39 cellular contexts compared by ENCODE assay signal in genomic region chr19:23597661-23598060, GRCh38.
"Had no signal": no experiment of that assay in that cellular context is flagged by ENCODE, and none has a peak within 500 bp of the region (broad histone marks: within the 10 kb centered on the region; RNA-seq: fewer than 3 reads in every experiment).

No MANE protein-coding gene starts in this region.

- FAIRE-seq: astrocyte, bronchial epithelial cell, TTC549 had no signal

- H3K4me3 Mint-ChIP-seq: activated B cell treated with CpG ODN at 0.5 μM for 24 hours; activated CD4-positive, alpha-beta memory T cell treated with anti-CD3 and anti-CD28 coated beads for 36 hours; activated CD4-positive, alpha-beta T cell treated with anti-CD3 and anti-CD28 coated beads, Interleukin-2, amount 10 ng/mL, durations not matched to agents 24 days and 14 days; activated CD8-positive, alpha-beta T cell treated with anti-CD3 and anti-CD28 coated beads for 36 hours; activated naive CD4-positive, alpha-beta T cell treated with anti-CD3 and anti-CD28 coated beads for 36 hours; activated naive CD8-positive, alpha-beta T cell treated with anti-CD3 and anti-CD28 coated beads for 36 hours; activated T-cell treated with anti-CD3 and anti-CD28 coated beads, Interleukin-2, amount 50 U/mL, for 4 hours; activated T-cell treated with anti-CD3 and anti-CD28 coated beads, Interleukin-2, amount 50 U/mL, for 72 hours; activated T-helper 1 cell treated with anti-CD3 and anti-CD28 coated beads, Interleukin-12 subunit alpha, Interleukin-12 subunit beta, Interleukin-2, Interleukin-4 antibody, amounts not matched to agents 30 ng/mL and 10 ng/mL and 1 ng/mL, durations not matched to agents 14 hours and 24 hours and 36 hours; activated T-helper 17 cell treated with anti-CD3 and anti-CD28 coated beads, Interleukin-2, amount 50 U/mL, for 72 hours; central memory CD8-positive, alpha-beta T cell; T-helper 1 cell treated with Interleukin-12 subunit alpha and Interleukin-12 subunit beta and Interleukin-4 antibody, amounts not matched to agents 30 μg/mL and 1 μg/mL, for 36 hours; T-helper 2 cell treated with Interferon-gamma antibody and Interleukin-4, amounts not matched to agents 5 μg/mL and 100 μg/mL, for 36 hours had no signal

- H3K4me3 ChIP-seq: adrenal gland, body of pancreas, cardiac muscle cell had no signal

- H3K27me3 Mint-ChIP-seq: activated B cell treated with CpG ODN at 0.5 μM for 24 hours; activated CD4-positive, alpha-beta memory T cell treated with anti-CD3 and anti-CD28 coated beads for 36 hours; activated CD4-positive, alpha-beta T cell treated with anti-CD3 and anti-CD28 coated beads, Interleukin-2, amount 10 ng/mL, durations not matched to agents 24 days and 14 days; activated CD8-positive, alpha-beta T cell treated with anti-CD3 and anti-CD28 coated beads for 36 hours; activated naive CD8-positive, alpha-beta T cell treated with anti-CD3 and anti-CD28 coated beads for 36 hours; activated T-helper 17 cell treated with anti-CD3 and anti-CD28 coated beads, Interleukin-2, amount 50 U/mL, for 72 hours; central memory CD8-positive, alpha-beta T cell had no signal

- H3K27me3 ChIP-seq: adrenal gland, body of pancreas, cardiac muscle cell had no signal

- H3K4me1 Mint-ChIP-seq: activated B cell treated with CpG ODN at 0.5 μM for 24 hours; activated CD4-positive, alpha-beta T cell treated with anti-CD3 and anti-CD28 coated beads, Interleukin-2, amount 10 ng/mL, durations not matched to agents 24 days and 14 days; activated naive CD8-positive, alpha-beta T cell treated with anti-CD3 and anti-CD28 coated beads for 36 hours; activated T-helper 17 cell treated with anti-CD3 and anti-CD28 coated beads, Interleukin-2, amount 50 U/mL, for 72 hours; central memory CD8-positive, alpha-beta T cell had no signal

- H3K27ac ChIP-seq: adrenal gland, body of pancreas, cardiac muscle cell, VCaP had no signal

- H3K27ac Mint-ChIP-seq: activated B cell treated with CpG ODN at 0.5 μM for 24 hours; activated CD4-positive, alpha-beta memory T cell treated with anti-CD3 and anti-CD28 coated beads for 36 hours; activated CD4-positive, alpha-beta T cell treated with anti-CD3 and anti-CD28 coated beads, Interleukin-2, amount 10 ng/mL, durations not matched to agents 24 days and 14 days; activated CD8-positive, alpha-beta T cell treated with anti-CD3 and anti-CD28 coated beads for 36 hours; activated naive CD4-positive, alpha-beta T cell treated with anti-CD3 and anti-CD28 coated beads for 36 hours; activated naive CD4-positive, alpha-beta T cell treated with anti-CD3 and anti-CD28 coated beads, Interleukin-2, amount 50 U/mL, for 72 hours; activated naive CD8-positive, alpha-beta T cell treated with anti-CD3 and anti-CD28 coated beads for 36 hours; activated T-cell treated with anti-CD3 and anti-CD28 coated beads, Interleukin-2, amount 50 U/mL, for 72 hours; activated T-helper 1 cell treated with anti-CD3 and anti-CD28 coated beads, Interleukin-12 subunit alpha, Interleukin-12 subunit beta, Interleukin-2, Interleukin-4 antibody, amounts not matched to agents 30 ng/mL and 10 ng/mL and 1 ng/mL, durations not matched to agents 14 hours and 24 hours and 36 hours; activated T-helper 17 cell treated with anti-CD3 and anti-CD28 coated beads, Interleukin-2, amount 50 U/mL, for 72 hours; T-helper 1 cell treated with Interleukin-12 subunit alpha and Interleukin-12 subunit beta and Interleukin-4 antibody, amounts not matched to agents 30 μg/mL and 1 μg/mL, for 36 hours; T-helper 2 cell treated with Interferon-gamma antibody and Interleukin-4, amounts not matched to agents 5 μg/mL and 100 μg/mL, for 36 hours had no signal

- H3K9me3 ChIP-seq: adrenal gland, body of pancreas had no signal

- H3K4me1 ChIP-seq: adrenal gland, body of pancreas had no signal

- H3K36me3 ChIP-seq: adrenal gland, cardiac muscle cell had no signal

- ATAC-seq: activated CD8-positive, alpha-beta T cell treated with anti-CD3 and anti-CD28 coated beads for 36 hours; activated naive CD4-positive, alpha-beta T cell treated with anti-CD3 and anti-CD28 coated beads, Interleukin-2, amount 50 U/mL, for 72 hours; activated T-cell treated with anti-CD3 and anti-CD28 coated beads, Interleukin-2, amount 50 U/mL, for 4 hours; activated T-cell treated with anti-CD3 and anti-CD28 coated beads, Interleukin-2, amount 50 U/mL, for 72 hours; activated T-helper 17 cell treated with anti-CD3 and anti-CD28 coated beads, Interleukin-2, amount 50 U/mL, for 72 hours; body of pancreas had no signal

- H3K9me3 Mint-ChIP-seq: central memory CD8-positive, alpha-beta T cell had no signal

- H3K36me3 Mint-ChIP-seq: activated naive CD8-positive, alpha-beta T cell treated with anti-CD3 and anti-CD28 coated beads for 36 hours had no signal

- DNase-seq: activated B cell treated with CpG ODN at 0.5 μM for 24 hours; activated CD4-positive, alpha-beta memory T cell treated with anti-CD3 and anti-CD28 coated beads for 36 hours; activated CD4-positive, alpha-beta T cell treated with anti-CD3 and anti-CD28 coated beads for 4 hours; activated CD4-positive, alpha-beta T cell treated with anti-CD3 and anti-CD28 coated beads, Interleukin-2, amount 10 ng/mL, durations not matched to agents 24 days and 14 days; activated CD4-positive, alpha-beta T cell treated with anti-CD3 and anti-CD28 coated beads, Interleukin-2, amount 50 U/mL, for 1 hour; activated CD4-positive, alpha-beta T cell treated with anti-CD3 and anti-CD28 coated beads, Interleukin-2, amount 50 U/mL, for 4 hours; activated CD4-positive, CD25-positive, alpha-beta regulatory T cell treated with anti-CD3 and anti-CD28 coated beads, Interleukin-2, amount 50 U/mL, for 72 hours; activated CD8-positive, alpha-beta memory T cell treated with anti-CD3 and anti-CD28 coated beads, Interleukin-2, amount 50 U/mL, for 4 hours; activated CD8-positive, alpha-beta T cell treated with anti-CD3 and anti-CD28 coated beads for 36 hours; activated effector memory CD4-positive, alpha-beta T cell treated with anti-CD3 and anti-CD28 coated beads, Interleukin-2, amount 50 U/mL, for 16 hours; activated gamma-delta T cell treated with Interleukin-2 at 50 U/mL for 16 hours; activated naive CD4-positive, alpha-beta T cell; activated naive CD4-positive, alpha-beta T cell treated with anti-CD3 and anti-CD28 coated beads for 36 hours; activated naive CD4-positive, alpha-beta T cell treated with anti-CD3 and anti-CD28 coated beads, Interleukin-2, amount 50 U/mL, for 16 hours; activated naive CD8-positive, alpha-beta T cell treated with anti-CD3 and anti-CD28 coated beads for 36 hours; activated T-cell treated with anti-CD3 and anti-CD28 coated beads for 4 hours; activated T-cell treated with anti-CD3 and anti-CD28 coated beads, Interleukin-2, amount 50 U/mL, for 1 hour; activated T-cell treated with anti-CD3 and anti-CD28 coated beads, Interleukin-2, amount 50 U/mL, for 4 hours; activated T-cell treated with anti-CD3 and anti-CD28 coated beads, Interleukin-2, amount 50 U/mL, for 72 hours; adrenal gland; amniotic stem cell; aorta; body of pancreas; caudate nucleus; cerebellar nuclear complex; T-helper 1 cell; T-helper 2 cell; T-helper 9 cell had no signal
